ENCODE assay signal across 13 cellular contexts in genomic region chr3:159922861-159923312, GRCh38.
A peak's percentile ranks its signal among the peaks of the same experiment; 100 is the strongest.
DNase-seq lines count a peak whose midpoint lies in the region; ATAC-seq and TF ChIP-seq lines count a peak whose summit lies in the region.
"Had no signal": no experiment of that assay in that cellular context is flagged by ENCODE, and none has a peak within 500 bp of the region (broad histone marks: within the 10 kb centered on the region; RNA-seq: fewer than 3 reads in every experiment).

No MANE protein-coding gene starts in this region.

- H3K4me1 ChIP-seq in upper lobe of right lung = no peaks in the 10 kb centered on the region

- no peaks in the 10 kb centered on the region for H3K9me3 ChIP-seq in upper lobe of right lung
- H3K9me3 ChIP-seq: sigmoid colon had no signal

- ATAC-seq in HG02759 (IDR thresholded peaks at IDR 0.05; ENCODE audit: unreplicated experiment) (peak; percentile 90), HG03575 (IDR thresholded peaks at IDR 0.05; ENCODE audit: extremely low read depth, insufficient number of reproducible peaks, low FRiP score, unreplicated experiment) (peak; percentile 91), upper lobe of right lung (peak; percentile 26)
- ATAC-seq: stimulated activated naive CD8-positive, alpha-beta T cell treated with anti-CD3 and anti-CD28 coated beads, Interleukin-15, Interleukin-2, amounts not matched to agents 100 U/mL and 50 U/mL, for 24 hours had no signal

- no peak for TF ChIP-seq CTCF in upper lobe of right lung (IDR thresholded peaks at IDR 0.05)

- H3K4me3 ChIP-seq in upper lobe of right lung = no peak overlapping the region
- H3K4me3 ChIP-seq: sigmoid colon had no signal

- H3K27me3 ChIP-seq in upper lobe of right lung = no peaks in the 10 kb centered on the region
- H3K27me3 ChIP-seq: sigmoid colon had no signal

- in situ Hi-C loops in ACHN (cut with HindIII; ENCODE audit: low pct_ligation_motif_present, low pct_unique_long_range_greater_than_20kb, low sequenced_read_pairs) = no loop called here

- H3K36me3 ChIP-seq in upper lobe of right lung = no peaks in the 10 kb centered on the region
- H3K36me3 ChIP-seq: sigmoid colon had no signal

- no peak overlapping the region for H3K27ac ChIP-seq in upper lobe of right lung
- H3K27ac ChIP-seq: 22Rv1, sigmoid colon had no signal

- intact Hi-C loops in upper lobe of right lung (cut with DNase I) = no loop called here

- DNase-seq in NCI-H345 (lab: John Stamatoyannopoulos, UW) (peak; percentile 0), NCI-H345 treated with DMSO at 0.1 percent for 48 hours (lab: John Stamatoyannopoulos, UW; ENCODE audit: unreplicated experiment) (no peak), upper lobe of right lung (no peak), ACHN (no peak), DMS 273 treated with DMSO at 0.1 percent for 48 hours (lab: John Stamatoyannopoulos, UW) (no peak)
- DNase-seq in effector CD8-positive, alpha-beta T cell (lab: John Stamatoyannopoulos, UW) = no peak
- DNase-seq: activated effector memory CD4-positive, alpha-beta T cell treated with Interleukin-2 at 50 U/mL for 16 hours; NCI-H1105 treated with DMSO at 0.1 percent for 48 hours; sigmoid colon; stimulated activated naive CD8-positive, alpha-beta T cell treated with anti-CD3 and anti-CD28 coated beads, Interleukin-15, Interleukin-2, amounts not matched to agents 100 U/mL and 50 U/mL, for 24 hours had no signal

Comparison
In these comparisons a context has a peak if more than half of its experiments do, and no peak if none do; other contexts are left out.
1. ATAC-seq: peak in every context shown above with its lines; median percentile 91 in HG03575; 90 in HG02759; 26 in upper lobe of right lung.